Comparison of ENCODE assay signal across 3 cellular contexts in the genomic region with DNA sequence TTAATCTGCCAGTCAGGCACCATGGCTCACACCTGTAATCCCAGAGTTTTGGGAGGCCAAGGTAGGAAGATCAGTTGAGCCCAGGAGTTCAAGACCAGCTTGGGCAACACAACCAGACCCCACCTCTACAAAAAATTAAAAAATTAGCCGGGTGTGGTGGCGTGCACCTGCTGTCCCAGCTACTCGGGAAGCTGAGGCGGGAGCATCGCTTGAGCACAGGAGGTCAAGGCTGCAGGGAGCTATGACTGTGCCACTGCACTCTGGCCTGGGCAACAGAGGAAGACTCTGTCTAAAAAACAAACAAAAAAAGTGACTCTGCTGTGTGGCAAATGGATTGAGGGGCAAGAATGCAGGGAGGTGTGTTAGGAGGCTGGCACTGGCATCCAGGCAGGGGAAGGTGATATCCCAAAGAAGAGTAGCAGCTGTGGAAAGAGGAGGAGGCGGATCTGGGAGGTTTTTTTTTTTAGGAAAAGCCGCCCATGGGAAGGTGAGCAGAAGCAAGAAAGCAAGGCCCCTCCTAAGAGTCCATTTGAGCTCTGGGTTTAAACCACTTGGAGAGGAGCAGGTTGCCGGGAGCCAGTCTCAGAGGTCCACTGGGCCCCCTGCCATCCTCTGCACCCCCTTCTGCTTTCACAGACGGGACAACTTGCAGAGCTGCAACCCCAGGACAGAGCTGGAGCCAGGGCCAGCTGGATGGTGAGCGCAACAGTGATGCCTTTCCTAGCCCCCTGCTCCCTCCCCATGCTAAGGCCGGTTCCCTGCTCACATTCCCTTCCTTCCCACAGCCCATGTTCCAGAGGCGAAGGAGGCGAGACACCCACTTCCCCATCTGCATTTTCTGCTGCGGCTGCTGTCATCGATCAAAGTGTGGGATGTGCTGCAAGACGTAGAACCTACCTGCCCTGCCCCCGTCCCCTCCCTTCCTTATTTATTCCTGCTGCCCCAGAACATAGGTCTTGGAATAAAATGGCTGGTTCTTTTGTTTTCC.
TF ChIP-seq lines count a peak whose summit lies in the region.

No MANE protein-coding gene starts in this region.

TF ChIP-seq in HEK293, 187 proteins besides CTCF, POLR2A, EP300 and RAD21:
- TF ChIP-seq ZNF341 (tag by site-specific recombination; IDR thresholded peaks at IDR 0.05; ENCODE audit: low read depth): 0 out of 2 replicates have a peak, but pooled peaks have one; percentile 14
- TF ChIP-seq EGR2 (tag by site-specific recombination; IDR thresholded peaks at IDR 0.05; ENCODE audit: low read depth): peak; percentile 93
- no peak for TF ChIP-seq ZBTB8A (tag by site-specific recombination; IDR thresholded peaks at IDR 0.05)
- TF ChIP-seq ZNF600 (tag by site-specific recombination; IDR thresholded peaks at IDR 0.05): peak; percentile 42; the same call in 1 of the 2 replicates
- TF ChIP-seq ZFHX2 (tag by site-specific recombination; conservative IDR thresholded peaks at IDR 0.05): peak; percentile 76
- no peak for TF ChIP-seq ZNF202 (tag by site-specific recombination; IDR thresholded peaks at IDR 0.05; ENCODE audit: borderline replicate concordance)
- TF ChIP-seq, protein P1, sequence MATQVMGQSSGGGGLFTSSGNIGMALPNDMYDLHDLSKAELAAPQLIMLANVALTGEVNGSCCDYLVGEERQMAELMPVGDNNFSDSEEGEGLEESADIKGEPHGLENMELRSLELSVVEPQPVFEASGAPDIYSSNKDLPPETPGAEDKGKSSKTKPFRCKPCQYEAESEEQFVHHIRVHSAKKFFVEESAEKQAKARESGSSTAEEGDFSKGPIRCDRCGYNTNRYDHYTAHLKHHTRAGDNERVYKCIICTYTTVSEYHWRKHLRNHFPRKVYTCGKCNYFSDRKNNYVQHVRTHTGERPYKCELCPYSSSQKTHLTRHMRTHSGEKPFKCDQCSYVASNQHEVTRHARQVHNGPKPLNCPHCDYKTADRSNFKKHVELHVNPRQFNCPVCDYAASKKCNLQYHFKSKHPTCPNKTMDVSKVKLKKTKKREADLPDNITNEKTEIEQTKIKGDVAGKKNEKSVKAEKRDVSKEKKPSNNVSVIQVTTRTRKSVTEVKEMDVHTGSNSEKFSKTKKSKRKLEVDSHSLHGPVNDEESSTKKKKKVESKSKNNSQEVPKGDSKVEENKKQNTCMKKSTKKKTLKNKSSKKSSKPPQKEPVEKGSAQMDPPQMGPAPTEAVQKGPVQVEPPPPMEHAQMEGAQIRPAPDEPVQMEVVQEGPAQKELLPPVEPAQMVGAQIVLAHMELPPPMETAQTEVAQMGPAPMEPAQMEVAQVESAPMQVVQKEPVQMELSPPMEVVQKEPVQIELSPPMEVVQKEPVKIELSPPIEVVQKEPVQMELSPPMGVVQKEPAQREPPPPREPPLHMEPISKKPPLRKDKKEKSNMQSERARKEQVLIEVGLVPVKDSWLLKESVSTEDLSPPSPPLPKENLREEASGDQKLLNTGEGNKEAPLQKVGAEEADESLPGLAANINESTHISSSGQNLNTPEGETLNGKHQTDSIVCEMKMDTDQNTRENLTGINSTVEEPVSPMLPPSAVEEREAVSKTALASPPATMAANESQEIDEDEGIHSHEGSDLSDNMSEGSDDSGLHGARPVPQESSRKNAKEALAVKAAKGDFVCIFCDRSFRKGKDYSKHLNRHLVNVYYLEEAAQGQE (tag by site-specific recombination; IDR thresholded peaks at IDR 0.05): no peak
- TF ChIP-seq, protein P2, sequence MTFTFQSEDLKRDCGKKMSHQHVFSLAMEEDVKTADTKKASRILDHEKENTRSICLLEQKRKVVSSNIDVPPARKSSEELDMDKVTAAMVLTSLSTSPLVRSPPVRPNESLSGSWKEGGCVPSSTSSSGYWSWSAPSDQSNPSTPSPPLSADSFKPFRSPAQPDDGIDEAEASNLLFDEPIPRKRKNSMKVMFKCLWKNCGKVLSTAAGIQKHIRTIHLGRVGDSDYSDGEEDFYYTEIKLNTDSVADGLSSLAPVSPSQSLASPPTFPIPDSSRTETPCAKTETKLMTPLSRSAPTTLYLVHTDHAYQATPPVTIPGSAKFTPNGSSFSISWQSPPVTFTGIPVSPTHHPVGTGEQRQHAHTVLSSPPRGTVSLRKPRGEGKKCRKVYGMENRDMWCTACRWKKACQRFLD (tag by site-specific recombination; IDR thresholded peaks at IDR 0.05): no peak

TF ChIP-seq in K562, 482 proteins besides CTCF, POLR2A, EP300 and RAD21:
- TF ChIP-seq SPI1 (IDR thresholded peaks at IDR 0.05; ENCODE audit: borderline replicate concordance, low read depth, low read length) (peak; percentile 58; the same call in 1 of the 2 replicates), MTA3 (IDR thresholded peaks at IDR 0.05; ENCODE audit: borderline replicate concordance) (no peak)

TF ChIP-seq in liver, 16 proteins besides CTCF, POLR2A, EP300 and RAD21:
- no peak for TF ChIP-seq GABPA (IDR thresholded peaks at IDR 0.05 in 1 of 2, conservative IDR thresholded peaks at IDR 0.05 in 1 of 2)
- TF ChIP-seq SP1 (IDR thresholded peaks at IDR 0.05): peak; percentile 11
- no peak for TF ChIP-seq HNF4G (IDR thresholded peaks at IDR 0.05)
- peak; percentile 28 to 61 for TF ChIP-seq HNF4A (conservative IDR thresholded peaks at IDR 0.05)
- TF ChIP-seq EGR1 (IDR thresholded peaks at IDR 0.05; ENCODE audit: low read depth in 2 of 2): no peak
- TF ChIP-seq RXRA (IDR thresholded peaks at IDR 0.05): peak in 1 of 2 donors; percentile 63
